Comparison of ENCODE assay signal across 24 cellular contexts in genomic region chr22:29673361-29673760, GRCh38. TPM values are rescaled to one million over a fixed set of nuclear protein-coding genes. Genes with fewer than 3 reads are reported as not detected.
"Had no signal": no experiment of that assay in that cellular context is flagged by ENCODE, and none has a peak within 500 bp of the region (broad histone marks: within the 10 kb centered on the region; RNA-seq: fewer than 3 reads in every experiment).

No MANE protein-coding gene starts in this region.

- H3K27ac ChIP-seq: HL-60, SJSA1, SK-N-MC had no signal

- H3K9me3 ChIP-seq: SJSA1 had no signal

- H3K4me1 ChIP-seq: SJSA1 had no signal

- DNase-seq: KBM-7, MV-4-11, NCI-H1048, NCI-H1105 treated with DMSO at 0.1 percent for 48 hours, NCI-H1417 treated with DMSO at 0.1 percent for 48 hours, NCI-H146, NCI-H187, NCI-H2029, NCI-H2081 treated with DMSO at 0.1 percent for 48 hours, NCI-H2171, NCI-H226, NCI-H446, NCI-H510A, NCI-H524 treated with DMSO at 0.1 percent for 48 hours, NCI-H69, NCI-H774, Right ventricle myocardium superior, RPMI8226, SIG-M5 had no signal

- H3K4me3 ChIP-seq: SJSA1, SK-N-MC had no signal

- H3K27me3 ChIP-seq: SJSA1 had no signal

RNA-seq across cellular contexts. Expression of gene CABP7, which starts 46.4 kb away (rescaled TPM):
- total RNA-seq: LHCN-M2, MCF 10A, Right ventricle myocardium superior, SJSA1 had no signal
